ENCODE assay signal across 11 cellular contexts in the genomic region with DNA sequence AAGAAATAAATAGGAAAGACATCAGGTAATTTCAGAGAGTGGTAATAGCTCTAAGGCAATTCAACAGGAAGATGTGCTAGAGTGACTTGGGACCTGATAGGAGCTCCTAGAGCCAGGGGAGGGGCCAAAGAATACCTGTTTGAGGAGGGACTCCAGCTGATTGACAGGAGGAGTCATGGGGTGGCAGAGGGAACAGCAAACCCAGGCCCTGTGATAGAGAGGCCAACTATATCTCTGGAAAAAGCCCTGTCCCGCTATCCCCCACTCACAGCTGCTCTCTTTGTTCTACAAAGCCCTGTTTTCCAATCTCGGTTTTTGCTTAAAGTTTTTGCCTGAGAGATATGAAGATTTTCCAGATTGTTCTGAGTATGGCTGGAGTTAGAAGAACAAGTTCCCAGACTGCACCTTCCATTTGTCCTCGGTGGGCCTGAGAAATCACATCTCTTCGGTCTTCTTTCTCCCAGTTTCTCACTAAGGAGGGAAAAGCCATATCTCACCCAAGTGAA. TPM values are rescaled to one million over a fixed set of nuclear protein-coding genes. Genes with fewer than 3 reads are reported as not detected.
DNase-seq lines count a peak whose midpoint lies in the region; ATAC-seq and TF ChIP-seq lines count a peak whose summit lies in the region.
"Had no signal": no experiment of that assay in that cellular context is flagged by ENCODE, and none has a peak within 500 bp of the region (broad histone marks: within the 10 kb centered on the region; RNA-seq: fewer than 3 reads in every experiment).

No MANE protein-coding gene starts in this region.

- no peaks in the 10 kb centered on the region for H3K36me3 ChIP-seq in OCI-LY1 (ENCODE audit: insufficient read depth, low read length)
- H3K36me3 ChIP-seq in suprapubic skin = no peaks in the 10 kb centered on the region
- H3K36me3 ChIP-seq: upper lobe of left lung had no signal

- no peak for TF ChIP-seq EP300 in suprapubic skin (IDR thresholded peaks at IDR 0.05)

- H3K27me3 ChIP-seq in OCI-LY1 (ENCODE audit: insufficient read depth, low read length) (no peaks in the 10 kb centered on the region), suprapubic skin (no peaks in the 10 kb centered on the region)
- H3K27me3 ChIP-seq: hepatocyte, upper lobe of left lung had no signal

- H3K27ac ChIP-seq in OCI-LY1 (ENCODE audit: low read depth, low read length, poor library complexity, severe bottlenecking) (peak overlapping the region; percentile 84), suprapubic skin (no peak overlapping the region)
- H3K27ac ChIP-seq: hepatocyte, upper lobe of left lung had no signal

- H3K4me3 ChIP-seq in GM12864 (ENCODE audit: low read depth, low read length) (no peak overlapping the region; the same call in 1 of the 2 replicates), OCI-LY1 (ENCODE audit: low read depth, low read length, poor library complexity, severe bottlenecking) (peak overlapping the region; percentile 34), suprapubic skin (no peak overlapping the region)
- H3K4me3 ChIP-seq: hepatocyte, upper lobe of left lung had no signal

- peak; percentile 71 for ATAC-seq in GM21390 (IDR thresholded peaks at IDR 0.05; ENCODE audit: unreplicated experiment)
- ATAC-seq in left colon = peak; percentile 58
- ATAC-seq in HG03025 (IDR thresholded peaks at IDR 0.05; ENCODE audit: low FRiP score, unreplicated experiment) = no peak

- no peaks in the 10 kb centered on the region; the same call in 1 of the 2 replicates for H3F3A ChIP-seq in OCI-LY1 (ENCODE audit: insufficient read depth, low read length)

- peak overlapping the region; percentile 55 for H3K9ac ChIP-seq in OCI-LY1 (ENCODE audit: low read length)

- intact Hi-C loops in left colon (cut with DNase I, micrococcal nuclease) = no loop called here

- H3K9me3 Mint-ChIP-seq in nephron progenitor cell = peaks cover 4% of the 10 kb centered on the region

- H3K9me3 ChIP-seq in OCI-LY1 (ENCODE audit: low read length) (no peaks in the 10 kb centered on the region), suprapubic skin (no peaks in the 10 kb centered on the region)
- H3K9me3 ChIP-seq: upper lobe of left lung had no signal

- H3K27me3 Mint-ChIP-seq in nephron progenitor cell (ENCODE audit: low read depth, poor library complexity) = peaks cover 28% of the 10 kb centered on the region

- H4K20me1 ChIP-seq in OCI-LY1 (ENCODE audit: insufficient read depth, low read length) = no peaks in the 10 kb centered on the region

- peak overlapping the region; percentile 66 for H3K4me2 ChIP-seq in OCI-LY1 (ENCODE audit: low read length)
- H3K4me2 ChIP-seq: hepatocyte had no signal

- DNase-seq in GM12864 (ENCODE audit: low read depth) = peak; percentile 60
- no peak for DNase-seq in left colon
- no peak for DNase-seq in NCI-H2107 (lab: John Stamatoyannopoulos, UW)
- DNase-seq in suprapubic skin (ENCODE audit: low spot score in 2 of 2) = no peak
- no peak for DNase-seq in nephron progenitor cell
- DNase-seq: activated CD8-positive, alpha-beta memory T cell treated with anti-CD3 and anti-CD28 coated beads, Interleukin-2, amount 50 U/mL, for 4 hours; upper lobe of left lung had no signal

- H2AFZ ChIP-seq in OCI-LY1 (ENCODE audit: low read length) = peak overlapping the region; percentile 94; the same call in 1 of the 2 replicates
- H2AFZ ChIP-seq: hepatocyte had no signal

- TF ChIP-seq CTCF in GM12864 (IDR thresholded peaks at IDR 0.05; ENCODE audit: low read depth, low read length, missing control alignments) (no peak), OCI-LY1 (IDR thresholded peaks at IDR 0.05; ENCODE audit: low read length) (no peak), suprapubic skin (IDR thresholded peaks at IDR 0.05) (no peak), nephron progenitor cell (IDR thresholded peaks at IDR 0.05) (no peak)

- peaks cover 23% of the 10 kb centered on the region for H3K4me1 ChIP-seq in OCI-LY1 (ENCODE audit: insufficient read depth, low read length, severe bottlenecking)
- no peaks in the 10 kb centered on the region for H3K4me1 ChIP-seq in suprapubic skin

- H3K79me2 ChIP-seq in OCI-LY1 (ENCODE audit: insufficient read depth, low read length) = no peaks in the 10 kb centered on the region
- H3K79me2 ChIP-seq: hepatocyte had no signal

- no peak overlapping the region for H3K27ac Mint-ChIP-seq in nephron progenitor cell

- no peaks in the 10 kb centered on the region for H3K36me3 Mint-ChIP-seq in nephron progenitor cell (ENCODE audit: low read depth)

- WGBS in suprapubic skin = 90% methylated on average over 4 of the region's 4 CpGs

- TF ChIP-seq POLR2A in suprapubic skin (IDR thresholded peaks at IDR 0.05) = no peak

- H3K9me2 ChIP-seq in OCI-LY1 (ENCODE audit: low read depth, low read length) = no peaks in the 10 kb centered on the region

- H3K4me3 Mint-ChIP-seq in nephron progenitor cell = no peak overlapping the region

- peaks cover 33% of the 10 kb centered on the region for H3K4me1 Mint-ChIP-seq in nephron progenitor cell

RNA-seq across cellular contexts. Expression of gene NSD1, which starts 9.0 kb away (rescaled TPM):
- total RNA-seq in left colon (10 to 100 TPM; 55.6 to 65.8 TPM), suprapubic skin (10 to 100 TPM; 36.0 to 67.9 (median 51.3) TPM)

RNA-seq across cellular contexts. Expression of gene FGFR4, which starts 37.8 kb away (rescaled TPM):
- total RNA-seq in left colon (10 to 100 TPM; 43.3 to 56.1 TPM), suprapubic skin (10 to 100 TPM in 1 of 4 donors, 1 to 10 TPM in 3; 1.8 to 12.2 (median 5.4) TPM)
